In the genomic region with DNA sequence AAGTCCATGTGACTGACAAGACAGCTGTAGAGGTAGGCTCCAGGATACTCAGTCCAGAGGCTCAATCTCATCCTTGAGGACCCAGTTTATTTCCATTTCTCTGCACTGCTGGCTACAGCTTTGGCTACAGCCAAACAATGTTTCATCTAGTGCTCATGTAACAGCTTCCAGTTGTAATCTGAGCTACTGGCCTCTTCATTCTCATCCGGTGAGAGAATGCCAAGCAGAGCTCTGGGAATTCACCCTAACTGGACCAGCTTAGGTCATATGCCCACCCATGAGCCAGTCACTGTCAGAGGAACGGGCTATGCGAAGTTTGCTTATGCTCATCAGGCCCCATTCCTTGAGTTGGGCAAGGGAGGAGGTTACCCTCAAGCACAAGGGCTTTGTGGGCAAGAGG, we compare ENCODE assay signal across 1 cellular context.
TF ChIP-seq lines count a peak whose summit lies in the region.

No MANE protein-coding gene starts in this region.

TF ChIP-seq in GM23338, 12 proteins besides CTCF, POLR2A, EP300 and RAD21 (continued from another document):
- TF ChIP-seq, protein P1, sequence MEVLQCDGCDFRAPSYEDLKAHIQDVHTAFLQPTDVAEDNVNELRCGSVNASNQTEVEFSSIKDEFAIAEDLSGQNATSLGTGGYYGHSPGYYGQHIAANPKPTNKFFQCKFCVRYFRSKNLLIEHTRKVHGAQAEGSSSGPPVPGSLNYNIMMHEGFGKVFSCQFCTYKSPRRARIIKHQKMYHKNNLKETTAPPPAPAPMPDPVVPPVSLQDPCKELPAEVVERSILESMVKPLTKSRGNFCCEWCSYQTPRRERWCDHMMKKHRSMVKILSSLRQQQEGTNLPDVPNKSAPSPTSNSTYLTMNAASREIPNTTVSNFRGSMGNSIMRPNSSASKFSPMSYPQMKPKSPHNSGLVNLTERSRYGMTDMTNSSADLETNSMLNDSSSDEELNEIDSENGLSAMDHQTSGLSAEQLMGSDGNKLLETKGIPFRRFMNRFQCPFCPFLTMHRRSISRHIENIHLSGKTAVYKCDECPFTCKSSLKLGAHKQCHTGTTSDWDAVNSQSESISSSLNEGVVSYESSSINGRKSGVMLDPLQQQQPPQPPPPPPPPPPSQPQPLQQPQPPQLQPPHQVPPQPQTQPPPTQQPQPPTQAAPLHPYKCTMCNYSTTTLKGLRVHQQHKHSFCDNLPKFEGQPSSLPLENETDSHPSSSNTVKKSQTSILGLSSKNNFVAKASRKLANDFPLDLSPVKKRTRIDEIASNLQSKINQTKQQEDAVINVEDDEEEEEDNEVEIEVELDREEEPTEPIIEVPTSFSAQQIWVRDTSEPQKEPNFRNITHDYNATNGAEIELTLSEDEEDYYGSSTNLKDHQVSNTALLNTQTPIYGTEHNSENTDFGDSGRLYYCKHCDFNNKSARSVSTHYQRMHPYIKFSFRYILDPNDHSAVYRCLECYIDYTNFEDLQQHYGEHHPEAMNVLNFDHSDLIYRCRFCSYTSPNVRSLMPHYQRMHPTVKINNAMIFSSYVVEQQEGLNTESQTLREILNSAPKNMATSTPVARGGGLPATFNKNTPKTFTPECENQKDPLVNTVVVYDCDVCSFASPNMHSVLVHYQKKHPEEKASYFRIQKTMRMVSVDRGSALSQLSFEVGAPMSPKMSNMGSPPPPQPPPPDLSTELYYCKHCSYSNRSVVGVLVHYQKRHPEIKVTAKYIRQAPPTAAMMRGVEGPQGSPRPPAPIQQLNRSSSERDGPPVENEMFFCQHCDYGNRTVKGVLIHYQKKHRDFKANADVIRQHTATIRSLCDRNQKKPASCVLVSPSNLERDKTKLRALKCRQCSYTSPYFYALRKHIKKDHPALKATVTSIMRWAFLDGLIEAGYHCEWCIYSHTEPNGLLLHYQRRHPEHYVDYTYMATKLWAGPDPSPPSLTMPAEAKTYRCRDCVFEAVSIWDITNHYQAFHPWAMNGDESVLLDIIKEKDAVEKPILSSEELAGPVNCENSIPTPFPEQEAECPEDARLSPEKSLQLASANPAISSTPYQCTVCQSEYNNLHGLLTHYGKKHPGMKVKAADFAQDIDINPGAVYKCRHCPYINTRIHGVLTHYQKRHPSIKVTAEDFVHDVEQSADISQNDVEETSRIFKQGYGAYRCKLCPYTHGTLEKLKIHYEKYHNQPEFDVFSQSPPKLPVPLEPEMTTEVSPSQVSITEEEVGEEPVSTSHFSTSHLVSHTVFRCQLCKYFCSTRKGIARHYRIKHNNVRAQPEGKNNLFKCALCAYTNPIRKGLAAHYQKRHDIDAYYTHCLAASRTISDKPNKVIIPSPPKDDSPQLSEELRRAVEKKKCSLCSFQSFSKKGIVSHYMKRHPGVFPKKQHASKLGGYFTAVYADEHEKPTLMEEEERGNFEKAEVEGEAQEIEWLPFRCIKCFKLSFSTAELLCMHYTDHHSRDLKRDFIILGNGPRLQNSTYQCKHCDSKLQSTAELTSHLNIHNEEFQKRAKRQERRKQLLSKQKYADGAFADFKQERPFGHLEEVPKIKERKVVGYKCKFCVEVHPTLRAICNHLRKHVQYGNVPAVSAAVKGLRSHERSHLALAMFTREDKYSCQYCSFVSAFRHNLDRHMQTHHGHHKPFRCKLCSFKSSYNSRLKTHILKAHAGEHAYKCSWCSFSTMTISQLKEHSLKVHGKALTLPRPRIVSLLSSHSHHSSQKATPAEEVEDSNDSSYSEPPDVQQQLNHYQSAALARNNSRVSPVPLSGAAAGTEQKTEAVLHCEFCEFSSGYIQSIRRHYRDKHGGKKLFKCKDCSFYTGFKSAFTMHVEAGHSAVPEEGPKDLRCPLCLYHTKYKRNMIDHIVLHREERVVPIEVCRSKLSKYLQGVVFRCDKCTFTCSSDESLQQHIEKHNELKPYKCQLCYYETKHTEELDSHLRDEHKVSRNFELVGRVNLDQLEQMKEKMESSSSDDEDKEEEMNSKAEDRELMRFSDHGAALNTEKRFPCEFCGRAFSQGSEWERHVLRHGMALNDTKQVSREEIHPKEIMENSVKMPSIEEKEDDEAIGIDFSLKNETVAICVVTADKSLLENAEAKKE (CRISPR knock-in tag; IDR thresholded peaks at IDR 0.05) = no peak
- no peak for TF ChIP-seq POLR2AphosphoS5 (IDR thresholded peaks at IDR 0.05; ENCODE audit: low read depth)
